1 cellular context compared by ENCODE assay signal in genomic region chr1:17011439-17012307, GRCh38.
TF ChIP-seq lines count a peak whose summit lies in the region.

TSS of gene ATP13A2 (minus strand) at chr1:17011928. CDS start at chr1:17011738, 190 bp downstream.

TF ChIP-seq in HepG2, 621 proteins besides CTCF, POLR2A, EP300 and RAD21 (continued from another document and continues in another):
- TF ChIP-seq ZNF574 (CRISPR knock-in tag; IDR thresholded peaks at IDR 0.05) = peak; percentile 93
- TF ChIP-seq HMGXB4 (CRISPR knock-in tag; IDR thresholded peaks at IDR 0.05; ENCODE audit: borderline replicate concordance in 1 of 2, low read depth in 1 of 2) = no peak
- no peak for TF ChIP-seq SOX13 (IDR thresholded peaks at IDR 0.05)
- TF ChIP-seq SOX13 (CRISPR knock-in tag; conservative IDR thresholded peaks at IDR 0.05 in 1 of 2, IDR thresholded peaks at IDR 0.05 in 1 of 2) = no peak
- TF ChIP-seq CSRNP1 (CRISPR knock-in tag; IDR thresholded peaks at IDR 0.05) = no peak
- TF ChIP-seq GMEB1 (CRISPR knock-in tag; IDR thresholded peaks at IDR 0.05; ENCODE audit: borderline replicate concordance) = peak; percentile 92
- TF ChIP-seq HMGA1 (CRISPR knock-in tag; conservative IDR thresholded peaks at IDR 0.05) = no peak
- TF ChIP-seq KMT2B (CRISPR knock-in tag; IDR thresholded peaks at IDR 0.05) = peak; percentile 27; the same call in 1 of the 2 replicates
- peak; percentile 92 for TF ChIP-seq MAZ (IDR thresholded peaks at IDR 0.05; ENCODE audit: borderline replicate concordance, low read depth, low read length)
- TF ChIP-seq MAZ (CRISPR knock-in tag; IDR thresholded peaks at IDR 0.05; ENCODE audit: low read depth) = peak; percentile 99
- TF ChIP-seq SP5 (CRISPR knock-in tag; IDR thresholded peaks at IDR 0.05; ENCODE audit: borderline replicate concordance, low read depth) = 0 out of 2 replicates have a peak, but pooled peaks have one; percentile 17
- TF ChIP-seq SAP130 (CRISPR knock-in tag; IDR thresholded peaks at IDR 0.05; ENCODE audit: low read depth) = peak; percentile 82
- TF ChIP-seq YEATS4 (CRISPR knock-in tag; IDR thresholded peaks at IDR 0.05; ENCODE audit: borderline replicate concordance) = peak; percentile 49; the same call in 1 of the 2 replicates
- no peak for TF ChIP-seq ZNF414 (CRISPR knock-in tag; IDR thresholded peaks at IDR 0.05)
- TF ChIP-seq CHD2 (IDR thresholded peaks at IDR 0.05; ENCODE audit: low read depth, low read length) = no peak
- no peak for TF ChIP-seq ZNF24 (IDR thresholded peaks at IDR 0.05)
- 0 out of 2 replicates have a peak, but pooled peaks have one; percentile 23 for TF ChIP-seq POLR2G (IDR thresholded peaks at IDR 0.05; ENCODE audit: low read depth, low read length)
- no peak for TF ChIP-seq RFX1 (IDR thresholded peaks at IDR 0.05)
- 0 out of 2 replicates have a peak, but pooled peaks have one; percentile 30 for TF ChIP-seq ZNF572 (CRISPR knock-in tag; IDR thresholded peaks at IDR 0.05)
- peak; percentile 41; the same call in 1 of the 2 replicates for TF ChIP-seq UBTF (CRISPR knock-in tag; IDR thresholded peaks at IDR 0.05)
- TF ChIP-seq ZBTB38 (CRISPR knock-in tag; IDR thresholded peaks at IDR 0.05) = peak; percentile 53; the same call in 1 of the 2 replicates
- TF ChIP-seq PHF20 (CRISPR knock-in tag; IDR thresholded peaks at IDR 0.05) = peak; percentile 45; the same call in 1 of the 2 replicates
- TF ChIP-seq PRDM15 (CRISPR knock-in tag; IDR thresholded peaks at IDR 0.05) = peak; percentile 96
- TF ChIP-seq GATAD1 (CRISPR knock-in tag; IDR thresholded peaks at IDR 0.05) = 0 out of 2 replicates have a peak, but pooled peaks have one; percentile 12
- TF ChIP-seq MTERF4 (CRISPR knock-in tag; IDR thresholded peaks at IDR 0.05) = 0 out of 2 replicates have a peak, but pooled peaks have one; percentile 29
- TF ChIP-seq BHLHE40 (IDR thresholded peaks at IDR 0.05; ENCODE audit: low read length) = peak; percentile 43; the same call in 1 of the 2 replicates
- TF ChIP-seq POGK (CRISPR knock-in tag; conservative IDR thresholded peaks at IDR 0.05) = 0 out of 2 replicates have a peak, but pooled peaks have one; percentile 39
- peak; percentile 90 for TF ChIP-seq ZFY (CRISPR knock-in tag; IDR thresholded peaks at IDR 0.05)
- TF ChIP-seq ZNF788 (CRISPR knock-in tag; IDR thresholded peaks at IDR 0.05; ENCODE audit: borderline replicate concordance) = peak; percentile 66; the same call in 1 of the 2 replicates
- no peak for TF ChIP-seq ZNF7 (CRISPR knock-in tag; IDR thresholded peaks at IDR 0.05)
- peak; percentile 66; the same call in 1 of the 2 replicates for TF ChIP-seq ZBTB2 (CRISPR knock-in tag; IDR thresholded peaks at IDR 0.05; ENCODE audit: low read depth)
- 0 out of 2 replicates have a peak, but pooled peaks have one; percentile 47 for TF ChIP-seq ZNF138 (CRISPR knock-in tag; IDR thresholded peaks at IDR 0.05; ENCODE audit: low read depth)
- peak; percentile 59; the same call in 1 of the 2 replicates for TF ChIP-seq TBX2 (CRISPR knock-in tag; IDR thresholded peaks at IDR 0.05; ENCODE audit: borderline replicate concordance)
- no peak for TF ChIP-seq POGZ (CRISPR knock-in tag; IDR thresholded peaks at IDR 0.05)
- TF ChIP-seq PHF8 (CRISPR knock-in tag; IDR thresholded peaks at IDR 0.05) = peak; percentile 54; the same call in 1 of the 2 replicates
- TF ChIP-seq ZFP36L2 (CRISPR knock-in tag; IDR thresholded peaks at IDR 0.05) = no peak
- no peak for TF ChIP-seq IKZF1 (IDR thresholded peaks at IDR 0.05)
